In genomic region chr2:65380243-65380642, GRCh38 we compare ENCODE assay signal across 15 cellular contexts. TPM values are rescaled to one million over a fixed set of nuclear protein-coding genes. Genes with fewer than 3 reads are reported as not detected.
DNase-seq lines count a peak whose midpoint lies in the region; ATAC-seq and TF ChIP-seq lines count a peak whose summit lies in the region.
"Had no signal": no experiment of that assay in that cellular context is flagged by ENCODE, and none has a peak within 500 bp of the region (broad histone marks: within the 10 kb centered on the region; RNA-seq: fewer than 3 reads in every experiment).

No MANE protein-coding gene starts in this region.

- peaks cover 98% of the 10 kb centered on the region for H3K4me1 Mint-ChIP-seq in HFFc6 (ENCODE audit: low read depth)
- peaks cover 40% of the 10 kb centered on the region for H3K4me1 Mint-ChIP-seq in stimulated activated effector memory CD8-positive, alpha-beta T cell treated with anti-CD3 and anti-CD28 coated beads, Interleukin-12 subunit alpha, Interleukin-12 subunit beta, amount 100 ng/mL, for 72 hours

- H3K27ac Mint-ChIP-seq in HFFc6 = peak overlapping the region; percentile 60
- H3K27ac Mint-ChIP-seq in stimulated activated effector memory CD8-positive, alpha-beta T cell treated with anti-CD3 and anti-CD28 coated beads, Interleukin-12 subunit alpha, Interleukin-12 subunit beta, amount 100 ng/mL, for 72 hours = no peak overlapping the region
- H3K27ac Mint-ChIP-seq: B cell; CD8-positive, alpha-beta memory T cell had no signal

- H4K20me1 ChIP-seq in BLaER1 = peaks cover 85% of the 10 kb centered on the region

- H3K27me3 ChIP-seq in BLaER1 = no peaks in the 10 kb centered on the region
- H3K27me3 ChIP-seq in mucosa of rectum (ENCODE audit: control insufficient read depth in 2 of 2, insufficient read depth in 2 of 2, low read length in 2 of 2) = no peaks in the 10 kb centered on the region
- no peaks in the 10 kb centered on the region for H3K27me3 ChIP-seq in aorta (ENCODE audit: control insufficient read depth in 1 of 2, insufficient read depth in 2 of 2, low read length in 1 of 2)

- no peak overlapping the region for H3K27ac ChIP-seq in BLaER1
- H3K27ac ChIP-seq in mucosa of rectum (ENCODE audit: low read depth in 2 of 2, low read length in 2 of 2) = peak overlapping the region; percentile 11 to 46
- H3K27ac ChIP-seq in aorta (ENCODE audit: low read depth in 1 of 2, low read length in 2 of 2) = no peak overlapping the region
- H3K27ac ChIP-seq: PC-9 had no signal

- H3K9ac ChIP-seq in BLaER1 (no peak overlapping the region), mucosa of rectum (ENCODE audit: low read depth in 1 of 2, low read length in 2 of 2) (no peak overlapping the region)

- TF ChIP-seq CTCF in HFFc6 (IDR thresholded peaks at IDR 0.05) (no peak), epithelial cell of esophagus (IDR thresholded peaks at IDR 0.05; ENCODE audit: insufficient read depth, low read depth, low read length, missing control alignments) (no peak)

- no peak for ATAC-seq in HG02981 (IDR thresholded peaks at IDR 0.05; ENCODE audit: unreplicated experiment)
- no peak for ATAC-seq in aorta (ENCODE audit: low FRiP score)
- no peak for ATAC-seq in stimulated activated effector memory CD8-positive, alpha-beta T cell treated with anti-CD3 and anti-CD28 coated beads, Interleukin-12 subunit alpha, Interleukin-12 subunit beta, amount 100 ng/mL, for 72 hours

- H3K4me1 ChIP-seq in BLaER1 (peaks cover 80% of the 10 kb centered on the region), mucosa of rectum (ENCODE audit: control insufficient read depth in 2 of 2, insufficient read depth in 2 of 2, low read length in 2 of 2) (peaks cover 45 to 67% of the 10 kb centered on the region in 2 donors), aorta (ENCODE audit: control insufficient read depth in 1 of 2, insufficient read depth in 2 of 2, low read length in 2 of 2) (peaks cover 0 to 7% of the 10 kb centered on the region in 2 donors)

- 60 to 63% methylated on average over 6 of the region's 6 CpGs for WGBS in aorta, 2 donors

- peak overlapping the region; percentile 61 for H3K4me2 ChIP-seq in BLaER1
- H3K4me2 ChIP-seq: PC-9 had no signal

- no peaks in the 10 kb centered on the region for H3K9me3 ChIP-seq in BLaER1
- no peaks in the 10 kb centered on the region for H3K9me3 ChIP-seq in mucosa of rectum (ENCODE audit: control insufficient read depth in 2 of 2, low read length in 2 of 2)
- no peaks in the 10 kb centered on the region for H3K9me3 ChIP-seq in aorta (ENCODE audit: control insufficient read depth, low read length)

- DNase-seq in HFFc6 (peak; percentile 30), epithelial cell of esophagus (ENCODE audit: low read depth) (peak; percentile 50), aorta (no peak)
- DNase-seq in stimulated activated effector memory CD8-positive, alpha-beta T cell treated with anti-CD3 and anti-CD28 coated beads, Interleukin-12 subunit alpha, Interleukin-12 subunit beta, amount 100 ng/mL, for 72 hours (ENCODE audit: low spot score in 2 of 2) = no peak
- DNase-seq in stimulated activated naive CD4-positive, alpha-beta T cell treated with Interleukin-2 at 50 U/mL for 16 hours (lab: John Stamatoyannopoulos, UW) = no peak
- DNase-seq: CD8-positive, alpha-beta memory T cell; NCI-H146; NCI-H69; NK-92 treated with Interleukin-12 subunit alpha and Interleukin-12 subunit beta, amount 100 ng/mL, for 24 hours; PC-9; Right ventricle myocardium superior had no signal

- no peak overlapping the region for H3K4me3 ChIP-seq in BLaER1
- no peak overlapping the region for H3K4me3 ChIP-seq in epithelial cell of esophagus (ENCODE audit: low read length)
- no peak overlapping the region for H3K4me3 ChIP-seq in mucosa of rectum (ENCODE audit: low read length in 2 of 2)
- H3K4me3 ChIP-seq in aorta (ENCODE audit: low read length in 2 of 2) = no peak overlapping the region
- H3K4me3 ChIP-seq: PC-9 had no signal

- peak overlapping the region; percentile 16; the same call in 1 of the 2 replicates for H3K4me3 Mint-ChIP-seq in HFFc6
- H3K4me3 Mint-ChIP-seq in stimulated activated effector memory CD8-positive, alpha-beta T cell treated with anti-CD3 and anti-CD28 coated beads, Interleukin-12 subunit alpha, Interleukin-12 subunit beta, amount 100 ng/mL, for 72 hours = no peak overlapping the region
- H3K4me3 Mint-ChIP-seq: B cell; CD8-positive, alpha-beta memory T cell had no signal

- intact Hi-C loops in aorta (cut with DNase I) = loop anchor here in 1 of 2 donors (5.0 kb wide), 1 partner anchor 52 kb away; the partner anchor contains the start of gene SPRED2

- H3K36me3 ChIP-seq in BLaER1 (no peaks in the 10 kb centered on the region), mucosa of rectum (ENCODE audit: control insufficient read depth in 2 of 2, insufficient read depth in 2 of 2, low read length in 2 of 2) (no peaks in the 10 kb centered on the region), aorta (ENCODE audit: control insufficient read depth in 1 of 2, insufficient read depth in 2 of 2, low read length in 1 of 2) (no peaks in the 10 kb centered on the region)

- H3K27me3 Mint-ChIP-seq in HFFc6 (ENCODE audit: insufficient read depth) = peaks cover 5% of the 10 kb centered on the region

- peaks cover 13% of the 10 kb centered on the region for H3K36me3 Mint-ChIP-seq in HFFc6 (ENCODE audit: low read depth)
- peaks cover 6% of the 10 kb centered on the region for H3K36me3 Mint-ChIP-seq in stimulated activated effector memory CD8-positive, alpha-beta T cell treated with anti-CD3 and anti-CD28 coated beads, Interleukin-12 subunit alpha, Interleukin-12 subunit beta, amount 100 ng/mL, for 72 hours
- H3K36me3 Mint-ChIP-seq: CD8-positive, alpha-beta memory T cell had no signal

- no peaks in the 10 kb centered on the region for H3K9me3 Mint-ChIP-seq in HFFc6
- H3K9me3 Mint-ChIP-seq in stimulated activated effector memory CD8-positive, alpha-beta T cell treated with anti-CD3 and anti-CD28 coated beads, Interleukin-12 subunit alpha, Interleukin-12 subunit beta, amount 100 ng/mL, for 72 hours = no peaks in the 10 kb centered on the region
- H3K9me3 Mint-ChIP-seq: CD8-positive, alpha-beta memory T cell had no signal

RNA-seq across cellular contexts. Expression of gene SPRED2, which starts 52.2 kb away (rescaled TPM):
- total RNA-seq in HFFc6 (2021; fragmentation: NEBNext Ultra II Directional; extraction: Animal tissue kit (Norgen Biotek cat#: 25700)) = 10 to 100 TPM; 28.7 to 38.5 (median 33.3) TPM
- 10 to 100 TPM; 36.5 to 38.3 TPM for total RNA-seq in aorta
- polyA plus RNA-seq in aorta = 10 to 100 TPM in 1 of 2 donors, 1 to 10 TPM in 1; 9.9 to 19.7 TPM

Comparison
In these comparisons a context has a peak if more than half of its experiments do, and no peak if none do; other contexts are left out.
1. H3K27ac ChIP-seq: peak in mucosa of rectum (2 of 2); none in BLaER1 (single experiment) and aorta (0 of 2).
2. DNase-seq: peak in HFFc6 (single experiment) and epithelial cell of esophagus (single experiment); none in aorta (0 of 2), stimulated activated effector memory CD8-positive, alpha-beta T cell treated with anti-CD3 and anti-CD28 coated beads, Interleukin-12 subunit alpha, Interleukin-12 subunit beta, amount 100 ng/mL, for 72 hours (0 of 2) and stimulated activated naive CD4-positive, alpha-beta T cell treated with Interleukin-2 at 50 U/mL for 16 hours (single experiment).